In the genomic region with DNA sequence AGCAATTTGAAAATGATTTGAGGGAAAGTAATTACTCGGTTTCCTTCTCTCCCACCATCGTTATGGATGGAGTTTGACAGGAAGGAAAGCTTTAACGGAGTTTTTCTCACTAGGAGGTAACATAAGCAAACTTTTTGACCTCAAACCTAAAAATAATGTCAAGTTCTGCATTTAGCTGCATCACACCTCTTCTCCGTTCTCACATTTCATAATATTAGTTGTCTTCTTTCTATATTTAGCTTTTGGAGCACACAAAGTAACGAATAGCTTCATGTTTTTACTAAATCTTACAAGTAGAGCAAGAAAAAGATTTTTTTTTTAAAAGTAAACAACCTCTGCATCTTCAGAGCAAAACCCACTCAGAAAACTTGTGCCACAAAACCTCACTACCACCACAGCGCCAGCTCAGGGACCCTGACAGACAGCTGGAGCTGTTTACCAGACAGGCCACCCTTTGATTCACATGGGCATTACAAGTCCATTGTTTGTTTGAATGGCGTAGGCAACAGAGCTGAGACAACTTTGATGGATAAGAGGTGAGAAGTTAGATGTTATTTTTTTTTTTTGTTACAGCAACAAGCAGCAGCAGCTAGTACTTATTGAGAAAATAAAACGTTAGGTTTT, we compare ENCODE assay signal across 21 cellular contexts. TPM values are rescaled to one million over a fixed set of nuclear protein-coding genes. Genes with fewer than 3 reads are reported as not detected.
DNase-seq lines count a peak whose midpoint lies in the region; ATAC-seq and TF ChIP-seq lines count a peak whose summit lies in the region.
"Had no signal": no experiment of that assay in that cellular context is flagged by ENCODE, and none has a peak within 500 bp of the region (broad histone marks: within the 10 kb centered on the region; RNA-seq: fewer than 3 reads in every experiment).

No MANE protein-coding gene starts in this region.

- no peak overlapping the region for H2BK120ac ChIP-seq in H9 (ENCODE audit: low read depth, low read length, poor library complexity, severe bottlenecking)

- H4K5ac ChIP-seq in H9 (ENCODE audit: insufficient read length, low read depth, low read length), result no peak overlapping the region

- no peak overlapping the region for H3K14ac ChIP-seq in H9 (ENCODE audit: insufficient read depth, low read length)

- TF ChIP-seq CTCF in H9 (conservative IDR thresholded peaks at IDR 0.05), result no peak

- no peak overlapping the region for H3K27ac ChIP-seq in H9 (ENCODE audit: insufficient read length, low read depth, low read length)
- H3K27ac ChIP-seq: adrenal gland, colonic mucosa had no signal

- H2AFZ ChIP-seq in H9 (ENCODE audit: low read length), result no peak overlapping the region

- no peak overlapping the region for H4K91ac ChIP-seq in H9 (ENCODE audit: insufficient read length, low read depth, low read length)

- no peak overlapping the region for H3K4me2 ChIP-seq in H9 (ENCODE audit: insufficient read depth, insufficient read length, low read length)
- H3K4me2 ChIP-seq: GM23338 had no signal

- no peaks in the 10 kb centered on the region for H4K20me1 ChIP-seq in H9 (ENCODE audit: control insufficient read depth, insufficient read depth, insufficient read length)

- no peaks in the 10 kb centered on the region for H3K36me3 ChIP-seq in adipocyte (ENCODE audit: control insufficient read depth, insufficient read depth, low read length, severe bottlenecking)
- H3K36me3 ChIP-seq: adrenal gland, colonic mucosa had no signal

- no peak overlapping the region for H3T11ph ChIP-seq in H9 (ENCODE audit: low read length)

- whole genome bisulfite sequencing in H9 (ENCODE audit: extremely low coverage, insufficient read length, low lambda C conversion rate), result no CpG with 5 or more reads among the region's 8 CpGs

- H3K79me2 ChIP-seq in H9 (ENCODE audit: insufficient read depth, low read length), result no peaks in the 10 kb centered on the region

- peaks cover 7% of the 10 kb centered on the region for H3K27me3 Mint-ChIP-seq in stimulated activated naive CD8-positive, alpha-beta T cell treated with anti-CD3 and anti-CD28 coated beads, Interleukin-15, amount 100 ng/mL, for 72 hours
- no peaks in the 10 kb centered on the region for H3K27me3 Mint-ChIP-seq in H9 (ENCODE audit: low read depth)
- H3K27me3 Mint-ChIP-seq: activated T-cell treated with anti-CD3 and anti-CD28 coated beads, Interleukin-2, amount 50 U/mL, for 24 hours had no signal

- H3K4ac ChIP-seq in H9 (ENCODE audit: low read depth, low read length), result no peak overlapping the region

- no peaks in the 10 kb centered on the region for H3K9me3 Mint-ChIP-seq in stimulated activated naive CD8-positive, alpha-beta T cell treated with anti-CD3 and anti-CD28 coated beads, Interleukin-15, amount 100 ng/mL, for 72 hours
- H3K9me3 Mint-ChIP-seq in H9, result no peaks in the 10 kb centered on the region
- H3K9me3 Mint-ChIP-seq: activated T-cell treated with anti-CD3 and anti-CD28 coated beads, Interleukin-2, amount 50 U/mL, for 24 hours; GM23338 had no signal

- H3K79me1 ChIP-seq in H9 (ENCODE audit: insufficient read depth, low read depth, low read length, poor library complexity, severe bottlenecking), result no peaks in the 10 kb centered on the region

- H3K27ac Mint-ChIP-seq in stimulated activated naive CD8-positive, alpha-beta T cell treated with anti-CD3 and anti-CD28 coated beads, Interleukin-15, amount 100 ng/mL, for 72 hours, result no peak overlapping the region
- no peak overlapping the region for H3K27ac Mint-ChIP-seq in H9
- H3K27ac Mint-ChIP-seq: activated T-cell treated with anti-CD3 and anti-CD28 coated beads, Interleukin-2, amount 50 U/mL, for 24 hours; GM23338 had no signal

- H3K4me3 ChIP-seq in adipocyte (ENCODE audit: low read length), result peak overlapping the region; percentile 67
- H3K4me3 ChIP-seq: adrenal gland, colonic mucosa, GM23338, mucosa of descending colon had no signal

- H2AK5ac ChIP-seq in H9 (ENCODE audit: insufficient read length, low read length), result no peak overlapping the region

- H3K56ac ChIP-seq in H9 (ENCODE audit: insufficient read length, low read depth, low read length), result no peak overlapping the region

- ATAC-seq in stimulated activated naive CD8-positive, alpha-beta T cell treated with anti-CD3 and anti-CD28 coated beads, Interleukin-15, Interleukin-2, amounts not matched to agents 100 U/mL and 50 U/mL, for 24 hours, result peak; percentile 25
- no peak for ATAC-seq in stimulated activated naive CD8-positive, alpha-beta T cell treated with anti-CD3 and anti-CD28 coated beads, Interleukin-15, amount 100 ng/mL, for 72 hours
- ATAC-seq: GM23338, mucosa of descending colon, Panc1 had no signal

- H3K36me3 Mint-ChIP-seq in H9 (ENCODE audit: insufficient read depth in 1 of 3, low read depth in 3 of 3), result no peaks in the 10 kb centered on the region

- no peaks in the 10 kb centered on the region for H3K23me2 ChIP-seq in H9 (ENCODE audit: insufficient read length, low read depth, low read length, poor library complexity, severe bottlenecking)

- H2BK15ac ChIP-seq in H9 (ENCODE audit: low read depth, low read length), result no peak overlapping the region

- H3K4me1 ChIP-seq in adipocyte (ENCODE audit: control insufficient read depth, insufficient read depth, low read length) (peaks cover 10% of the 10 kb centered on the region), H9 (ENCODE audit: insufficient read depth, low read length) (peaks cover 5% of the 10 kb centered on the region; the same call in 1 of the 2 replicates)
- H3K4me1 ChIP-seq: adrenal gland, colonic mucosa had no signal

- H3K9ac ChIP-seq in adipocyte (ENCODE audit: low read length), result peak overlapping the region; percentile 13
- H3K9ac ChIP-seq in H9 (ENCODE audit: extremely low read depth, insufficient read length, low read length), result no peak overlapping the region

- no peaks in the 10 kb centered on the region for H3K9me3 ChIP-seq in adipocyte (ENCODE audit: control insufficient read depth, low read length)
- no peaks in the 10 kb centered on the region for H3K9me3 ChIP-seq in H9 (ENCODE audit: control insufficient read depth, low read depth, low read length)
- H3K9me3 ChIP-seq: adrenal gland, colonic mucosa, mucosa of descending colon had no signal

- H2BK5ac ChIP-seq in H9 (ENCODE audit: insufficient read length, low read length), result no peak overlapping the region

- no peak overlapping the region for H2BK12ac ChIP-seq in H9 (ENCODE audit: insufficient read length, low read depth, low read length)

- DNase-seq in stimulated activated naive CD8-positive, alpha-beta T cell treated with anti-CD3 and anti-CD28 coated beads, Interleukin-15, Interleukin-2, amounts not matched to agents 100 U/mL and 50 U/mL, for 24 hours, result no peak
- no peak for DNase-seq in stimulated activated naive CD8-positive, alpha-beta T cell treated with anti-CD3 and anti-CD28 coated beads, Interleukin-15, amount 100 ng/mL, for 72 hours
- peak; percentile 9 for DNase-seq in LHCN-M2 (ENCODE audit: low read depth)
- DNase-seq in adipocyte (ENCODE audit: low read depth), result no peak
- DNase-seq in NCI-H1048 (lab: John Stamatoyannopoulos, UW), result no peak
- no peak for DNase-seq in effector CD8-positive, alpha-beta T cell (lab: John Stamatoyannopoulos, UW)
- DNase-seq in HuH-7 (ENCODE audit: low spot score), result no peak
- DNase-seq in H9, result no peak
- DNase-seq: activated T-cell treated with anti-CD3 and anti-CD28 coated beads, Interleukin-2, amount 50 U/mL, for 24 hours; adrenal gland; colonic mucosa; head of caudate nucleus; kidney; mucosa of descending colon; NCI-H345; substantia nigra; T-helper 1 cell had no signal

- no peak overlapping the region for H3K23ac ChIP-seq in H9 (ENCODE audit: insufficient read length, low read depth, low read length)

- H3K4me3 Mint-ChIP-seq in stimulated activated naive CD8-positive, alpha-beta T cell treated with anti-CD3 and anti-CD28 coated beads, Interleukin-15, amount 100 ng/mL, for 72 hours, result no peak overlapping the region
- H3K4me3 Mint-ChIP-seq in H9, result no peak overlapping the region
- H3K4me3 Mint-ChIP-seq: activated T-cell treated with anti-CD3 and anti-CD28 coated beads, Interleukin-2, amount 50 U/mL, for 24 hours; GM23338 had no signal

- H2BK20ac ChIP-seq in H9 (ENCODE audit: low read depth, low read length, poor library complexity, severe bottlenecking), result no peak overlapping the region

- no peak overlapping the region for H3K18ac ChIP-seq in H9 (ENCODE audit: insufficient read length, low read depth, low read length)

- H4K8ac ChIP-seq in H9 (replicated peaks; ENCODE audit: insufficient read length, low read depth, low read length), result no peak overlapping the region

- peaks cover 44% of the 10 kb centered on the region for H3K4me1 Mint-ChIP-seq in stimulated activated naive CD8-positive, alpha-beta T cell treated with anti-CD3 and anti-CD28 coated beads, Interleukin-15, amount 100 ng/mL, for 72 hours
- peaks cover 12 to 17% of the 10 kb centered on the region in 2 experiments for H3K4me1 Mint-ChIP-seq in H9

- H3K27me3 ChIP-seq in adipocyte (replicated peaks; ENCODE audit: control insufficient read depth, insufficient read depth, low read length), result no peaks in the 10 kb centered on the region
- H3K27me3 ChIP-seq in H9 (ENCODE audit: insufficient read depth, low read length), result no peaks in the 10 kb centered on the region
- H3K27me3 ChIP-seq: adrenal gland, colonic mucosa had no signal

RNA-seq across cellular contexts. Expression of gene ICOS, which starts 21.9 kb away (rescaled TPM):
- total RNA-seq in LHCN-M2 (2014; rRNA removed) (not detected in 2 replicates), H9 (2021) (not detected in 2 replicates)
- not detected for polyA plus RNA-seq in LHCN-M2 (2012)
- total RNA-seq: GM23338, HepG2 had no signal
- polyA plus RNA-seq: GM23338, HepG2 had no signal

RNA-seq across cellular contexts. Expression of gene CTLA4, which starts 47.1 kb away (rescaled TPM):
- total RNA-seq in LHCN-M2 (2014; rRNA removed) (not detected in 2 replicates), H9 (2021) (not detected in 2 replicates)
- 0.10 TPM for polyA plus RNA-seq in LHCN-M2 (2012)
- total RNA-seq: GM23338, HepG2, posterior vena cava had no signal
- polyA plus RNA-seq: GM23338 had no signal
